ENCODE assay signal across 2 cellular contexts in the genomic region with DNA sequence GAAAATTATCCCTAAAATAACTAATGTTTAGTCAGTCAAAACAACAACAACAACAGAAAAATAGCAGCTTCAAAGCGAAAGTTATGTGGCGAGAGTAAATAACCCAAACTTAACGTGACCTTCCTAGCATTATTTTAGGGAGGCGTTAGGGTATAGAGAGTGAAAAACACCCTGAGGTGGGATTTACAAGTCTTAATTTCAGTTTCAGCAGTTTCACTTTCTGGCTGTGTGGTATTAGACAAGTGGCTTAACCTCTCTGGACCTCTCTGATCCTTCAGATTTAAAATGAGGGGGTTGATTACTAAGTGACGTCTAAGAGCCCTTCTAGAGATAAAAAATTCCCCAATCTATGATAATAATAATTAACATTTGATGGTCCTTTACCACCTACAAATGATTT.
TF ChIP-seq lines count a peak whose summit lies in the region.

No MANE protein-coding gene starts in this region.

TF ChIP-seq in K562, 482 proteins besides CTCF, POLR2A, EP300 and RAD21 (continued from another document):
- TF ChIP-seq, protein P1, sequence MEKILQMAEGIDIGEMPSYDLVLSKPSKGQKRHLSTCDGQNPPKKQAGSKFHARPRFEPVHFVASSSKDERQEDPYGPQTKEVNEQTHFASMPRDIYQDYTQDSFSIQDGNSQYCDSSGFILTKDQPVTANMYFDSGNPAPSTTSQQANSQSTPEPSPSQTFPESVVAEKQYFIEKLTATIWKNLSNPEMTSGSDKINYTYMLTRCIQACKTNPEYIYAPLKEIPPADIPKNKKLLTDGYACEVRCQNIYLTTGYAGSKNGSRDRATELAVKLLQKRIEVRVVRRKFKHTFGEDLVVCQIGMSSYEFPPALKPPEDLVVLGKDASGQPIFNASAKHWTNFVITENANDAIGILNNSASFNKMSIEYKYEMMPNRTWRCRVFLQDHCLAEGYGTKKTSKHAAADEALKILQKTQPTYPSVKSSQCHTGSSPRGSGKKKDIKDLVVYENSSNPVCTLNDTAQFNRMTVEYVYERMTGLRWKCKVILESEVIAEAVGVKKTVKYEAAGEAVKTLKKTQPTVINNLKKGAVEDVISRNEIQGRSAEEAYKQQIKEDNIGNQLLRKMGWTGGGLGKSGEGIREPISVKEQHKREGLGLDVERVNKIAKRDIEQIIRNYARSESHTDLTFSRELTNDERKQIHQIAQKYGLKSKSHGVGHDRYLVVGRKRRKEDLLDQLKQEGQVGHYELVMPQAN (IDR thresholded peaks at IDR 0.05; ENCODE audit: borderline replicate concordance) = no peak
- TF ChIP-seq ZFP36 (IDR thresholded peaks at IDR 0.05; ENCODE audit: low read depth, low read length, partially characterized antibody) (peak; percentile 42), SMARCA5 (IDR thresholded peaks at IDR 0.05) (no peak), RBM25 (IDR thresholded peaks at IDR 0.05; ENCODE audit: low read depth, low read length, severe bottlenecking) (peak; percentile 67), CAMTA2 (CRISPR knock-in tag; conservative IDR thresholded peaks at IDR 0.05) (no peak), SP2 (IDR thresholded peaks at IDR 0.05; ENCODE audit: extremely low read depth, low read depth, low read length, poor library complexity, severe bottlenecking) (no peak), RBM39 (optimal IDR thresholded peaks at IDR 0.05; ENCODE audit: low read depth, low read length) (no peak), NFYB (IDR thresholded peaks at IDR 0.05; ENCODE audit: extremely low read depth, insufficient read length) (no peak), NCOA1 (IDR thresholded peaks at IDR 0.05; ENCODE audit: low read depth) (no peak), TAF15 (IDR thresholded peaks at IDR 0.05; ENCODE audit: low read depth, low read length) (no peak), SIN3B (IDR thresholded peaks at IDR 0.05; ENCODE audit: low read depth) (no peak)
- TF ChIP-seq, protein P2, sequence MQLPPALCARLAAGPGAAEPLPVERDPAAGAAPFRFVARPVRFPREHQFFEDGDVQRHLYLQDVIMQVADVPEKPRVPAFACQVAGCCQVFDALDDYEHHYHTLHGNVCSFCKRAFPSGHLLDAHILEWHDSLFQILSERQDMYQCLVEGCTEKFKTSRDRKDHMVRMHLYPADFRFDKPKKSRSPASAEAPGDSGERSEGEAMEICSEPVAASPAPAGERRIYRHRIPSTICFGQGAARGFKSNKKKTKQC (CRISPR knock-in tag; IDR thresholded peaks at IDR 0.05) = no peak
- TF ChIP-seq, protein P3, sequence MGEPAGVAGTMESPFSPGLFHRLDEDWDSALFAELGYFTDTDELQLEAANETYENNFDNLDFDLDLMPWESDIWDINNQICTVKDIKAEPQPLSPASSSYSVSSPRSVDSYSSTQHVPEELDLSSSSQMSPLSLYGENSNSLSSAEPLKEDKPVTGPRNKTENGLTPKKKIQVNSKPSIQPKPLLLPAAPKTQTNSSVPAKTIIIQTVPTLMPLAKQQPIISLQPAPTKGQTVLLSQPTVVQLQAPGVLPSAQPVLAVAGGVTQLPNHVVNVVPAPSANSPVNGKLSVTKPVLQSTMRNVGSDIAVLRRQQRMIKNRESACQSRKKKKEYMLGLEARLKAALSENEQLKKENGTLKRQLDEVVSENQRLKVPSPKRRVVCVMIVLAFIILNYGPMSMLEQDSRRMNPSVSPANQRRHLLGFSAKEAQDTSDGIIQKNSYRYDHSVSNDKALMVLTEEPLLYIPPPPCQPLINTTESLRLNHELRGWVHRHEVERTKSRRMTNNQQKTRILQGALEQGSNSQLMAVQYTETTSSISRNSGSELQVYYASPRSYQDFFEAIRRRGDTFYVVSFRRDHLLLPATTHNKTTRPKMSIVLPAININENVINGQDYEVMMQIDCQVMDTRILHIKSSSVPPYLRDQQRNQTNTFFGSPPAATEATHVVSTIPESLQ (CRISPR knock-in tag; IDR thresholded peaks at IDR 0.05) = no peak

TF ChIP-seq in HepG2, 621 proteins besides CTCF, POLR2A, EP300 and RAD21 (continued from another document):
- TF ChIP-seq, protein P4, sequence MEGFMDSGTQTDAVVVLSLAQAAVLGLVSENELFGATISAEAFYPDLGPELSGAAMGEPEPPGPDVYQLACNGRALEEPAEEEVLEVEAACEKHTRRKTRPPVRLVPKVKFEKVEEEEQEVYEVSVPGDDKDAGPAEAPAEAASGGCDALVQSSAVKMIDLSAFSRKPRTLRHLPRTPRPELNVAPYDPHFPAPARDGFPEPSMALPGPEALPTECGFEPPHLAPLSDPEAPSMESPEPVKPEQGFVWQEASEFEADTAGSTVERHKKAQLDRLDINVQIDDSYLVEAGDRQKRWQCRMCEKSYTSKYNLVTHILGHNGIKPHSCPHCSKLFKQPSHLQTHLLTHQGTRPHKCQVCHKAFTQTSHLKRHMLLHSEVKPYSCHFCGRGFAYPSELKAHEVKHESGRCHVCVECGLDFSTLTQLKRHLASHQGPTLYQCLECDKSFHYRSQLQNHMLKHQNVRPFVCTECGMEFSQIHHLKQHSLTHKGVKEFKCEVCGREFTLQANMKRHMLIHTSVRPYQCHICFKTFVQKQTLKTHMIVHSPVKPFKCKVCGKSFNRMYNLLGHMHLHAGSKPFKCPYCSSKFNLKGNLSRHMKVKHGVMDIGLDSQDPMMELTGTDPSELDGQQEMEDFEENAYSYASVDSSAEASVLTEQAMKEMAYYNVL (CRISPR knock-in tag; IDR thresholded peaks at IDR 0.05; ENCODE audit: borderline replicate concordance) = no peak
- TF ChIP-seq SRF (IDR thresholded peaks at IDR 0.05; ENCODE audit: low read depth, low read length) (no peak), STAG1 (CRISPR knock-in tag; IDR thresholded peaks at IDR 0.05) (no peak), ZNF10 (CRISPR knock-in tag; IDR thresholded peaks at IDR 0.05; ENCODE audit: borderline replicate concordance, low read depth) (no peak), EED (CRISPR knock-in tag; IDR thresholded peaks at IDR 0.05) (no peak), HHEX (CRISPR knock-in tag; IDR thresholded peaks at IDR 0.05) (no peak)
- TF ChIP-seq, protein P5, sequence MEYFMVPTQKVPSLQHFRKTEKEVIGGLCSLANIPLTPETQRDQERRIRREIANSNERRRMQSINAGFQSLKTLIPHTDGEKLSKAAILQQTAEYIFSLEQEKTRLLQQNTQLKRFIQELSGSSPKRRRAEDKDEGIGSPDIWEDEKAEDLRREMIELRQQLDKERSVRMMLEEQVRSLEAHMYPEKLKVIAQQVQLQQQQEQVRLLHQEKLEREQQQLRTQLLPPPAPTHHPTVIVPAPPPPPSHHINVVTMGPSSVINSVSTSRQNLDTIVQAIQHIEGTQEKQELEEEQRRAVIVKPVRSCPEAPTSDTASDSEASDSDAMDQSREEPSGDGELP (IDR thresholded peaks at IDR 0.05; ENCODE audit: borderline replicate concordance, low read depth) = no peak
- TF ChIP-seq, protein P6, sequence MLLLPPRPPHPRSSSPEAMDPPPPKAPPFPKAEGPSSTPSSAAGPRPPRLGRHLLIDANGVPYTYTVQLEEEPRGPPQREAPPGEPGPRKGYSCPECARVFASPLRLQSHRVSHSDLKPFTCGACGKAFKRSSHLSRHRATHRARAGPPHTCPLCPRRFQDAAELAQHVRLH (CRISPR knock-in tag; IDR thresholded peaks at IDR 0.05; ENCODE audit: borderline replicate concordance, low read depth) = no peak
